ENCODE assay signal across 2 cellular contexts in the genomic region with DNA sequence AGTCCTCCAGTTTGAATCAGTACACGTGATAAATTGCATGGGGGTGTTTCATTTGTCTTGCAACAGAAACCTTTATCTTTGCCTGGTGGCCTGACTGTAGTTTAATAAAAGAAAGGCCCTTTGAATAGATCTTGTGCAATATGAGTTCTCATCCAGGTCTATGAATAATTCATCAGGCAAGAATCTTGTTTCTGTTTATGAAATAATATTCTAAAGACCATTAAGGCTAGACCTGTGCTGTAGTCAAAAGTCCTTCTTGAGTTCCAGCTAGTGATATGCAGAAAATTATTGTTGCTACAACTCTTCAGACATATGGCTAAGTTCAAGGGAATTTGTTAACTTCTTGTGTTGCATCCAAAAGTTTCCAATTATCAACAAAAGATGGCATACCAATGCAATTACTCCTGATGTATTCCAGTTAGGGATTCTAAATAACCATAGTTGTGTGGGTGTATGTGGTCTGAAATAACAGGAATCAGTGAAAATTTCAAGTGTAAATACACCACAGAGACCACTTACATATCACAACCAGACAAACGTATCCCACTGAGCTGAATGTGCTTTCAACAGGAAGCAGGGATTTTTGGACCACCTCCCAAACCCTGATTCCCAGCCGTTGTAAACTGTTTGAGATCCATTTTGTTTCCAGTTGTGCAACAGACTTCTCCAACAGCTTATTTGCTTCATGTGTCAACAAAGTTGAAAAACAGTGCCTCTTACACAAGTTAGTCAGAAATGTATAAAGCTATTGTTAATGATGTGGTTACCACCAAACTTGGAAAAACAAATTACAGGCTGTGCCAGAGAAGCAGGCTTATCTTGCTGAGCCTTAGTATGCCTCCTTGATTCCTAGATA.
TF ChIP-seq lines count a peak whose summit lies in the region.

No MANE protein-coding gene starts in this region.

TF ChIP-seq in A549, 52 proteins besides CTCF, POLR2A, EP300 and RAD21 (continued from another document):
- TF ChIP-seq RNF2 (IDR thresholded peaks at IDR 0.05; ENCODE audit: borderline replicate concordance, low read depth) (no peak), NPAS2 (CRISPR knock-in tag; IDR thresholded peaks at IDR 0.05; ENCODE audit: borderline replicate concordance) (no peak), CHD2 (IDR thresholded peaks at IDR 0.05; ENCODE audit: low read length, partially characterized antibody) (no peak), NR3C1 (IDR thresholded peaks at IDR 0.05) (no peak), RARB (CRISPR knock-in tag; IDR thresholded peaks at IDR 0.05) (no peak), FOSL2 (IDR thresholded peaks at IDR 0.05) (no peak), FOSL2 (CRISPR knock-in tag; IDR thresholded peaks at IDR 0.05) (no peak), MYC (IDR thresholded peaks at IDR 0.05; ENCODE audit: borderline replicate concordance, low read length) (no peak), CBX2 (IDR thresholded peaks at IDR 0.05; ENCODE audit: borderline replicate concordance, low read depth) (no peak), KDM5A (IDR thresholded peaks at IDR 0.05) (no peak), HOXB13 (CRISPR knock-in tag; IDR thresholded peaks at IDR 0.05; ENCODE audit: low read depth) (no peak), ESRRA (IDR thresholded peaks at IDR 0.05; ENCODE audit: borderline replicate concordance, low read length) (no peak), CBX8 (IDR thresholded peaks at IDR 0.05) (no peak), PHF8 (IDR thresholded peaks at IDR 0.05; ENCODE audit: borderline replicate concordance, low read depth) (no peak), SREBF2 (IDR thresholded peaks at IDR 0.05) (no peak), JUN (IDR thresholded peaks at IDR 0.05) (no peak), HES2 (IDR thresholded peaks at IDR 0.05) (no peak)
- TF ChIP-seq, protein P1, sequence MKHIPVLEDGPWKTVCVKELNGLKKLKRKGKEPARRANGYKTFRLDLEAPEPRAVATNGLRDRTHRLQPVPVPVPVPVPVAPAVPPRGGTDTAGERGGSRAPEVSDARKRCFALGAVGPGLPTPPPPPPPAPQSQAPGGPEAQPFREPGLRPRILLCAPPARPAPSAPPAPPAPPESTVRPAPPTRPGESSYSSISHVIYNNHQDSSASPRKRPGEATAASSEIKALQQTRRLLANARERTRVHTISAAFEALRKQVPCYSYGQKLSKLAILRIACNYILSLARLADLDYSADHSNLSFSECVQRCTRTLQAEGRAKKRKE (CRISPR knock-in tag; IDR thresholded peaks at IDR 0.05; ENCODE audit: low read depth): no peak
- TF ChIP-seq, protein P2, sequence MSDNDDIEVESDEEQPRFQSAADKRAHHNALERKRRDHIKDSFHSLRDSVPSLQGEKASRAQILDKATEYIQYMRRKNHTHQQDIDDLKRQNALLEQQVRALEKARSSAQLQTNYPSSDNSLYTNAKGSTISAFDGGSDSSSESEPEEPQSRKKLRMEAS (IDR thresholded peaks at IDR 0.05): no peak

TF ChIP-seq in H1, 55 proteins besides CTCF, POLR2A, EP300 and RAD21 (continued from another document):
- TF ChIP-seq JUND (IDR thresholded peaks at IDR 0.05; ENCODE audit: low read length) (no peak), SIRT6 (IDR thresholded peaks at IDR 0.05; ENCODE audit: low read length) (no peak), NANOG (IDR thresholded peaks at IDR 0.05; ENCODE audit: insufficient read depth, low read depth, low read length, poor library complexity, severe bottlenecking) (no peak), POU5F1 (IDR thresholded peaks at IDR 0.05; ENCODE audit: low read depth, low read length) (no peak), POLR2AphosphoS5 (IDR thresholded peaks at IDR 0.05; ENCODE audit: low read depth, low read length) (no peak), HDAC2 (IDR thresholded peaks at IDR 0.05; ENCODE audit: borderline replicate concordance in 1 of 2, low read depth in 2 of 2, low read length in 2 of 2) (no peak), ATF2 (IDR thresholded peaks at IDR 0.05; ENCODE audit: low read length) (no peak), EZH2 (IDR thresholded peaks at IDR 0.05; ENCODE audit: low read depth, low read length, severe bottlenecking) (no peak), SUZ12 (IDR thresholded peaks at IDR 0.05; ENCODE audit: low read length) (no peak), CHD1 (IDR thresholded peaks at IDR 0.05; ENCODE audit: low read depth, low read length) (no peak), E2F6 (IDR thresholded peaks at IDR 0.05) (no peak), JUN (IDR thresholded peaks at IDR 0.05; ENCODE audit: low read depth, low read length) (no peak), MAFK (IDR thresholded peaks at IDR 0.05; ENCODE audit: low read depth, low read length) (no peak), FOSL1 (IDR thresholded peaks at IDR 0.05; ENCODE audit: insufficient read depth, low read depth, low read length) (no peak), KDM4A (IDR thresholded peaks at IDR 0.05; ENCODE audit: low read depth, low read length, severe bottlenecking) (no peak), RXRA (IDR thresholded peaks at IDR 0.05; ENCODE audit: insufficient read depth, low read depth, low read length) (no peak), EGR1 (IDR thresholded peaks at IDR 0.05; ENCODE audit: borderline replicate concordance, low read depth, low read length) (no peak), GABPA (IDR thresholded peaks at IDR 0.05; ENCODE audit: borderline replicate concordance, insufficient read depth, low read length) (no peak), SP4 (IDR thresholded peaks at IDR 0.05; ENCODE audit: low read length) (no peak)
